Comparison of ENCODE assay signal across 1 cellular context in genomic region chr14:24316597-24316950, GRCh38.
TF ChIP-seq lines count a peak whose summit lies in the region.

No MANE protein-coding gene starts in this region.

TF ChIP-seq in K562, 482 proteins besides CTCF, POLR2A, EP300 and RAD21:
- TF ChIP-seq, protein P1, sequence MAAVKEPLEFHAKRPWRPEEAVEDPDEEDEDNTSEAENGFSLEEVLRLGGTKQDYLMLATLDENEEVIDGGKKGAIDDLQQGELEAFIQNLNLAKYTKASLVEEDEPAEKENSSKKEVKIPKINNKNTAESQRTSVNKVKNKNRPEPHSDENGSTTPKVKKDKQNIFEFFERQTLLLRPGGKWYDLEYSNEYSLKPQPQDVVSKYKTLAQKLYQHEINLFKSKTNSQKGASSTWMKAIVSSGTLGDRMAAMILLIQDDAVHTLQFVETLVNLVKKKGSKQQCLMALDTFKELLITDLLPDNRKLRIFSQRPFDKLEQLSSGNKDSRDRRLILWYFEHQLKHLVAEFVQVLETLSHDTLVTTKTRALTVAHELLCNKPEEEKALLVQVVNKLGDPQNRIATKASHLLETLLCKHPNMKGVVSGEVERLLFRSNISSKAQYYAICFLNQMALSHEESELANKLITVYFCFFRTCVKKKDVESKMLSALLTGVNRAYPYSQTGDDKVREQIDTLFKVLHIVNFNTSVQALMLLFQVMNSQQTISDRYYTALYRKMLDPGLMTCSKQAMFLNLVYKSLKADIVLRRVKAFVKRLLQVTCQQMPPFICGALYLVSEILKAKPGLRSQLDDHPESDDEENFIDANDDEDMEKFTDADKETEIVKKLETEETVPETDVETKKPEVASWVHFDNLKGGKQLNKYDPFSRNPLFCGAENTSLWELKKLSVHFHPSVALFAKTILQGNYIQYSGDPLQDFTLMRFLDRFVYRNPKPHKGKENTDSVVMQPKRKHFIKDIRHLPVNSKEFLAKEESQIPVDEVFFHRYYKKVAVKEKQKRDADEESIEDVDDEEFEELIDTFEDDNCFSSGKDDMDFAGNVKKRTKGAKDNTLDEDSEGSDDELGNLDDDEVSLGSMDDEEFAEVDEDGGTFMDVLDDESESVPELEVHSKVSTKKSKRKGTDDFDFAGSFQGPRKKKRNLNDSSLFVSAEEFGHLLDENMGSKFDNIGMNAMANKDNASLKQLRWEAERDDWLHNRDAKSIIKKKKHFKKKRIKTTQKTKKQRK (IDR thresholded peaks at IDR 0.05; ENCODE audit: borderline replicate concordance, low read depth, low read length): no peak
- TF ChIP-seq EGR1 (conservative IDR thresholded peaks at IDR 0.05): peak; percentile 80
- TF ChIP-seq MAZ (CRISPR knock-in tag; conservative IDR thresholded peaks at IDR 0.05 in 1 of 2, IDR thresholded peaks at IDR 0.05 in 1 of 2): no peak
- TF ChIP-seq, protein P2, sequence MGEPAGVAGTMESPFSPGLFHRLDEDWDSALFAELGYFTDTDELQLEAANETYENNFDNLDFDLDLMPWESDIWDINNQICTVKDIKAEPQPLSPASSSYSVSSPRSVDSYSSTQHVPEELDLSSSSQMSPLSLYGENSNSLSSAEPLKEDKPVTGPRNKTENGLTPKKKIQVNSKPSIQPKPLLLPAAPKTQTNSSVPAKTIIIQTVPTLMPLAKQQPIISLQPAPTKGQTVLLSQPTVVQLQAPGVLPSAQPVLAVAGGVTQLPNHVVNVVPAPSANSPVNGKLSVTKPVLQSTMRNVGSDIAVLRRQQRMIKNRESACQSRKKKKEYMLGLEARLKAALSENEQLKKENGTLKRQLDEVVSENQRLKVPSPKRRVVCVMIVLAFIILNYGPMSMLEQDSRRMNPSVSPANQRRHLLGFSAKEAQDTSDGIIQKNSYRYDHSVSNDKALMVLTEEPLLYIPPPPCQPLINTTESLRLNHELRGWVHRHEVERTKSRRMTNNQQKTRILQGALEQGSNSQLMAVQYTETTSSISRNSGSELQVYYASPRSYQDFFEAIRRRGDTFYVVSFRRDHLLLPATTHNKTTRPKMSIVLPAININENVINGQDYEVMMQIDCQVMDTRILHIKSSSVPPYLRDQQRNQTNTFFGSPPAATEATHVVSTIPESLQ (CRISPR knock-in tag; IDR thresholded peaks at IDR 0.05): 0 out of 2 replicates have a peak, but pooled peaks have one; percentile 5
- TF ChIP-seq, protein P3, sequence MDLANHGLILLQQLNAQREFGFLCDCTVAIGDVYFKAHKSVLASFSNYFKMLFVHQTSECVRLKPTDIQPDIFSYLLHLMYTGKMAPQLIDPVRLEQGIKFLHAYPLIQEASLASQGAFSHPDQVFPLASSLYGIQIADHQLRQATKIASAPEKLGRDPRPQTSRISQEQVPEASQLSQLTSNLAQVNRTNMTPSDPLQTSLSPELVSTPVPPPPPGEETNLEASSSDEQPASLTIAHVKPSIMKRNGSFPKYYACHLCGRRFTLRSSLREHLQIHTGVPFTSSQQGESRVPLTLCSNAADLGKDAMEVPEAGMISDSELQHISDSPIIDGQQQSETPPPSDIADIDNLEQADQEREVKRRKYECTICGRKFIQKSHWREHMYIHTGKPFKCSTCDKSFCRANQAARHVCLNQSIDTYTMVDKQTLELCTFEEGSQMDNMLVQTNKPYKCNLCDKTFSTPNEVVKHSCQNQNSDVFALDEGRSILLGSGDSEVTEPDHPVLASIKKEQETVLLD (IDR thresholded peaks at IDR 0.05): peak; percentile 61; the same call in 1 of the 2 replicates
- TF ChIP-seq, protein P4, sequence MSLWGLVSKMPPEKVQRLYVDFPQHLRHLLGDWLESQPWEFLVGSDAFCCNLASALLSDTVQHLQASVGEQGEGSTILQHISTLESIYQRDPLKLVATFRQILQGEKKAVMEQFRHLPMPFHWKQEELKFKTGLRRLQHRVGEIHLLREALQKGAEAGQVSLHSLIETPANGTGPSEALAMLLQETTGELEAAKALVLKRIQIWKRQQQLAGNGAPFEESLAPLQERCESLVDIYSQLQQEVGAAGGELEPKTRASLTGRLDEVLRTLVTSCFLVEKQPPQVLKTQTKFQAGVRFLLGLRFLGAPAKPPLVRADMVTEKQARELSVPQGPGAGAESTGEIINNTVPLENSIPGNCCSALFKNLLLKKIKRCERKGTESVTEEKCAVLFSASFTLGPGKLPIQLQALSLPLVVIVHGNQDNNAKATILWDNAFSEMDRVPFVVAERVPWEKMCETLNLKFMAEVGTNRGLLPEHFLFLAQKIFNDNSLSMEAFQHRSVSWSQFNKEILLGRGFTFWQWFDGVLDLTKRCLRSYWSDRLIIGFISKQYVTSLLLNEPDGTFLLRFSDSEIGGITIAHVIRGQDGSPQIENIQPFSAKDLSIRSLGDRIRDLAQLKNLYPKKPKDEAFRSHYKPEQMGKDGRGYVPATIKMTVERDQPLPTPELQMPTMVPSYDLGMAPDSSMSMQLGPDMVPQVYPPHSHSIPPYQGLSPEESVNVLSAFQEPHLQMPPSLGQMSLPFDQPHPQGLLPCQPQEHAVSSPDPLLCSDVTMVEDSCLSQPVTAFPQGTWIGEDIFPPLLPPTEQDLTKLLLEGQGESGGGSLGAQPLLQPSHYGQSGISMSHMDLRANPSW (CRISPR knock-in tag; IDR thresholded peaks at IDR 0.05): no peak
- 0 out of 4 replicates have a peak, but pooled peaks of 1 of the 2 experiments have one; percentile 11 for TF ChIP-seq HDAC1 (IDR thresholded peaks at IDR 0.05)
- TF ChIP-seq SREBF2 (CRISPR knock-in tag; IDR thresholded peaks at IDR 0.05): no peak
